Comparison of ENCODE assay signal across 16 cellular contexts in the genomic region with DNA sequence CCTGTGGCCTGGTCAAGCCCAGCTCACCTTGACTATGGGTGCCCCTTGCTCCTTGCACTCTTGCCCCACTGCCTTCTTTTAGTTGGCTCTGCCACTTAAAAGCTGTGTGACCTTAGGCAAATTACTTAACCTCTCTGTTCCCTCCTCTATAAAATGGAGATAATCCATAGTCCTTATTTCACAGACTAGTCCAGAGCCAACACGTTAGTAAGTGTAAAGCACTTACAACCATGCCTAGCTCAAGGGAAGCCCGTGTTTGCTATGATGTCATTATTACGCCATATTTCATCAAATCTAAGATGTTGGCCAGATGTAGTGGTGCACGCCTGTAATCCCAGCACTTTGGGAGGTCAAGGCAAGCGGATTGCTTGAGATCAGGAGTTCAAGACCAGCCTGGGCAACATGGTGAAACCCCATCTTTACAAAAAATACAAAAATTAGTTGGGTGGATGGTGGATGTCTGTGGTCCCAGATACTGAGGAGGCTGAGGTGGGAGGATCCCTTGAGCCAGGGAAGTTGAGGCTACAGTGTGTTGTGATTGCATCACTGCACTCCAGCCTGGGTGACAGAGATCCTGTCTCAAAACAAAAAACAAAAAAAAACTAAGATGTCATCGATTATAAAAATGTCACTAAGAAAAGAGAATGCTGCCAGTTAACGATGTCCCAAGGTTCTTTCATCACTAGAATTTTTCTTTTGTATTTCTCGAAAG. TPM values are rescaled to one million over a fixed set of nuclear protein-coding genes. Genes with fewer than 3 reads are reported as not detected.
A peak's percentile ranks its signal among the peaks of the same experiment; 100 is the strongest.
DNase-seq lines count a peak whose midpoint lies in the region; ATAC-seq, FAIRE-seq and TF ChIP-seq lines count a peak whose summit lies in the region.
"Had no signal": no experiment of that assay in that cellular context is flagged by ENCODE, and none has a peak within 500 bp of the region (broad histone marks: within the 10 kb centered on the region; RNA-seq: fewer than 3 reads in every experiment).

No MANE protein-coding gene starts in this region.

- 73% methylated on average over 8 of the region's 8 CpGs for WGBS in A549 (ENCODE audit: missing lambda C conversion rate)
- 70% methylated on average over 2 of the region's 8 CpGs; no CpG with 5 or more reads in 1 of the 2 experiments for WGBS in IMR-90 (ENCODE audit: extremely low coverage in 2 of 2, insufficient read length in 1 of 2), 2 experiments
- 86% methylated on average over 8 of the region's 8 CpGs; no CpG with 5 or more reads in 1 of the 2 experiments for WGBS in H1 (ENCODE audit: extremely low coverage in 1 of 2, insufficient coverage in 1 of 2, insufficient read length in 1 of 2, insufficient replicate concordance in 2 of 2, low coverage in 1 of 2, low lambda C conversion rate in 2 of 2, missing lambda C conversion rate in 1 of 2), 2 experiments

- intact Hi-C loops in IMR-90 (cut with micrococcal nuclease), result no loop called here

- ATAC-seq in A549 (no peak), IMR-90 (ENCODE audit: low read depth) (no peak), GM19467 (IDR thresholded peaks at IDR 0.05; ENCODE audit: unreplicated experiment) (no peak)
- ATAC-seq: right cardiac atrium; stimulated activated naive B cell treated with anti-CD40 and anti-IgM and Interleukin-4, amounts not matched to agents 10 μg/mL and 1 μg/mL and 100 μg/mL, for 72 hours had no signal

- peaks cover 9% of the 10 kb centered on the region; the same call in 1 of the 2 replicates for H3K27me3 ChIP-seq in IMR-90 (ENCODE audit: control insufficient read depth, insufficient read depth, low read length)
- peaks cover 0 to 2% (median 0%) of the 10 kb centered on the region in 4 experiments; a peak in 1 of 7 replicates for H3K27me3 ChIP-seq in H1 (replicated peaks in 1 of 4; ENCODE audit: control insufficient read depth in 3 of 4, extremely low read depth in 1 of 4, insufficient read depth in 3 of 4, low read length in 3 of 4)
- H3K27me3 ChIP-seq: BE2C, uterus had no signal

- TF ChIP-seq EP300 in A549 (IDR thresholded peaks at IDR 0.05) (no peak), H1 (IDR thresholded peaks at IDR 0.05; ENCODE audit: borderline replicate concordance in 1 of 2, low read depth in 2 of 2, low read length in 2 of 2) (no peak)

- no peak overlapping the region for H3K9ac ChIP-seq in IMR-90 (ENCODE audit: low read depth, low read length)
- H3K9ac ChIP-seq in H1 (replicated peaks in 1 of 4; ENCODE audit: extremely low read depth in 1 of 4, low read depth in 3 of 4, low read length in 3 of 4), result no peak overlapping the region

- no peak for TF ChIP-seq RAD21 in A549 (conservative IDR thresholded peaks at IDR 0.05 in 1 of 2, IDR thresholded peaks at IDR 0.05 in 1 of 2)
- no peak for TF ChIP-seq RAD21 in IMR-90 (IDR thresholded peaks at IDR 0.05; ENCODE audit: low read length)
- TF ChIP-seq RAD21 in H1 (IDR thresholded peaks at IDR 0.05 in 1 of 2, conservative IDR thresholded peaks at IDR 0.05 in 1 of 2; ENCODE audit: low read depth in 2 of 2, low read length in 2 of 2), result no peak

- H3K9me3 Mint-ChIP-seq in progenitor cell of endocrine pancreas (ENCODE audit: low read depth), result no peaks in the 10 kb centered on the region
- H3K9me3 Mint-ChIP-seq: nephron progenitor cell; stimulated activated naive B cell treated with anti-CD40 and anti-IgM and Interleukin-4, amounts not matched to agents 10 μg/mL and 1 μg/mL and 100 μg/mL, for 72 hours had no signal

- H3K23me2 ChIP-seq in H1 (ENCODE audit: low read depth, low read length), result peaks cover 11% of the 10 kb centered on the region; the same call in 1 of the 2 replicates

- no peak overlapping the region for H2BK12ac ChIP-seq in H1 (ENCODE audit: low read depth, low read length)

- H2AFZ ChIP-seq in IMR-90 (replicated peaks; ENCODE audit: low read length, poor library complexity), result no peak overlapping the region
- H2AFZ ChIP-seq in H1 (ENCODE audit: low read length), result no peak overlapping the region

- peaks cover 28% of the 10 kb centered on the region for H3K27me3 Mint-ChIP-seq in progenitor cell of endocrine pancreas
- H3K27me3 Mint-ChIP-seq: stimulated activated naive B cell treated with anti-CD40 and anti-IgM and Interleukin-4, amounts not matched to agents 10 μg/mL and 1 μg/mL and 100 μg/mL, for 72 hours had no signal

- peak overlapping the region in 1 of 2 experiments; percentile 32; a peak in 2 of 6 replicates for H3K27ac ChIP-seq in A549
- no peak overlapping the region for H3K27ac ChIP-seq in IMR-90 (ENCODE audit: insufficient read depth, low read length)
- no peak overlapping the region for H3K27ac ChIP-seq in H1 (ENCODE audit: low read depth, low read length)
- H3K27ac ChIP-seq: uterus had no signal

- no peak overlapping the region for H2BK120ac ChIP-seq in IMR-90 (ENCODE audit: low read depth, low read length)
- H2BK120ac ChIP-seq in H1 (replicated peaks; ENCODE audit: low read depth, low read length), result no peak overlapping the region

- CTCF ChIA-PET in A549 (lab: Yijun Ruan, JAX), result interaction anchor here (0.9 to 33.9 kb wide), 4 partner anchors 9 to 405 kb away, joined by 3 to 996 read pairs (median 152); a partner anchor contains a TSS
- CTCF ChIA-PET in IMR-90 (lab: Yijun Ruan, JAX), result no interaction called here
- CTCF ChIA-PET in H1 (lab: Charles Lee; ENCODE audit: partially characterized antibody), result interaction anchor here (0.6 to 37.6 kb wide), 6 partner anchors 12 to 83 kb away, joined by 3 to 614 read pairs (median 5); a partner anchor contains a TSS

- H4K5ac ChIP-seq in IMR-90 (ENCODE audit: low read depth, low read length) (no peak overlapping the region), H1 (ENCODE audit: insufficient read length, low read depth, low read length) (no peak overlapping the region)

- in situ Hi-C loops in IMR-90 (cut with MboI; ENCODE audit: low sequenced_read_pairs), result no loop called here

- H4K20me1 ChIP-seq in IMR-90 (ENCODE audit: insufficient read depth, low read length), result 0 out of 2 replicates have a peak, but pooled peaks cover 3% of the 10 kb centered on the region
- H4K20me1 ChIP-seq in H1 (replicated peaks in 1 of 2; ENCODE audit: control insufficient read depth in 1 of 2, insufficient read depth in 2 of 2, low read length in 2 of 2), result no peaks in the 10 kb centered on the region

- H3K27ac Mint-ChIP-seq in progenitor cell of endocrine pancreas, result no peak overlapping the region
- H3K27ac Mint-ChIP-seq: nephron progenitor cell had no signal

- H3K4me1 ChIP-seq in A549 (peaks cover 23% of the 10 kb centered on the region), IMR-90 (ENCODE audit: control insufficient read depth, insufficient read depth, low read length) (peaks cover 6% of the 10 kb centered on the region), H1 (replicated peaks in 1 of 4; ENCODE audit: control insufficient read depth in 3 of 4, insufficient read depth in 4 of 4, low read length in 3 of 4) (peaks cover 0 to 19% (median 13%) of the 10 kb centered on the region in 4 experiments; a peak in 6 of 7 replicates)
- H3K4me1 ChIP-seq: BE2C, uterus had no signal

- BruUV-seq in IMR-90 (replicated peaks; lab: Mats Ljungman, UMichigan), result no TSS peak

- H3K4me1 Mint-ChIP-seq in progenitor cell of endocrine pancreas (ENCODE audit: low read depth), result peaks cover 5% of the 10 kb centered on the region

- H3K4ac ChIP-seq in IMR-90 (ENCODE audit: low read depth, low read length), result no peak overlapping the region
- no peak overlapping the region for H3K4ac ChIP-seq in H1 (replicated peaks; ENCODE audit: insufficient read length, low read depth, low read length)

- POLR2A ChIA-PET in A549 (lab: Yijun Ruan, JAX) (interaction anchor here (1.9 kb wide), 1 partner anchor 20 kb away, joined by 13 read pairs; a partner anchor contains a TSS), IMR-90 (lab: Charles Lee; ENCODE audit: unreplicated experiment) (interaction anchor here (0.7 kb wide), 1 partner anchor 135 kb away, joined by 4 read pairs; no protein-coding TSS in a partner anchor), H1 (lab: Charles Lee; ENCODE audit: partially characterized antibody) (interaction anchor here (1.1 kb wide), 1 partner anchor 18 kb away, joined by 4 read pairs; no protein-coding TSS in a partner anchor)

- H3K9me3 ChIP-seq in A549 (no peaks in the 10 kb centered on the region), IMR-90 (ENCODE audit: control insufficient read depth, insufficient read depth, low read length) (no peaks in the 10 kb centered on the region), H1 (ENCODE audit: insufficient read depth in 2 of 2, low read depth in 1 of 2, low read length in 1 of 2) (no peaks in the 10 kb centered on the region)
- H3K9me3 ChIP-seq: BE2C, uterus had no signal

- H4K8ac ChIP-seq in IMR-90 (ENCODE audit: low read depth in 2 of 2, low read length in 2 of 2) (no peak overlapping the region), H1 (ENCODE audit: extremely low read depth, insufficient read depth, low read length) (no peak overlapping the region)

- no peak overlapping the region for H4K91ac ChIP-seq in IMR-90 (ENCODE audit: insufficient read depth, low read depth, low read length)
- no peak overlapping the region for H4K91ac ChIP-seq in H1 (replicated peaks; ENCODE audit: insufficient read length, low read length)

- H2AK9ac ChIP-seq in IMR-90 (replicated peaks; ENCODE audit: low read depth, low read length, poor library complexity), result no peak overlapping the region

- H2AK5ac ChIP-seq in IMR-90 (ENCODE audit: low read depth, low read length) (no peak overlapping the region; the same call in 1 of the 2 replicates), H1 (ENCODE audit: low read depth, low read length) (no peak overlapping the region)

- no peaks in the 10 kb centered on the region for H3K79me2 ChIP-seq in H1 (ENCODE audit: control insufficient read depth in 1 of 2, insufficient read depth in 2 of 2, low read length in 2 of 2)

- no peak for TF ChIP-seq POLR2A in A549 (IDR thresholded peaks at IDR 0.05; ENCODE audit: low read length)
- no peak for TF ChIP-seq POLR2A in IMR-90 (IDR thresholded peaks at IDR 0.05; ENCODE audit: low read depth, low read length)
- TF ChIP-seq POLR2A in H1 (IDR thresholded peaks at IDR 0.05; ENCODE audit: control extremely low read depth in 1 of 2, low read depth in 2 of 2, low read length in 2 of 2), result no peak

- H2BK15ac ChIP-seq in IMR-90 (ENCODE audit: low read depth, low read length) (no peak overlapping the region), H1 (ENCODE audit: low read length) (no peak overlapping the region)

- dilution Hi-C loops in IMR-90 (cut with HindIII; ENCODE audit: low sequenced_read_pairs, unreplicated experiment), result no loop called here

- no peak overlapping the region for H3K4me3 ChIP-seq in A549
- H3K4me3 ChIP-seq in IMR-90 (ENCODE audit: insufficient read depth, low read depth, low read length), result no peak overlapping the region
- no peak overlapping the region for H3K4me3 ChIP-seq in H1 (ENCODE audit: extremely low read depth in 1 of 4, insufficient read depth in 2 of 4, low read depth in 3 of 4, low read length in 4 of 4)
- H3K4me3 ChIP-seq: uterus had no signal

- H2BK20ac ChIP-seq in IMR-90 (ENCODE audit: low read depth, low read length) (no peak overlapping the region), H1 (ENCODE audit: low read length) (no peak overlapping the region)

- H3K9me1 ChIP-seq in IMR-90 (ENCODE audit: insufficient read depth, low read length), result peaks cover 3% of the 10 kb centered on the region; the same call in 1 of the 2 replicates

- H3K23ac ChIP-seq in IMR-90 (ENCODE audit: low read depth, low read length) (no peak overlapping the region), H1 (ENCODE audit: insufficient read length) (no peak overlapping the region)

- H3K36me3 ChIP-seq in IMR-90 (ENCODE audit: control insufficient read depth, insufficient read depth, low read length) (no peaks in the 10 kb centered on the region), H1 (ENCODE audit: control insufficient read depth in 2 of 4, insufficient read depth in 4 of 4, low read length in 3 of 4) (no peaks in the 10 kb centered on the region)
- H3K36me3 ChIP-seq: BE2C, uterus had no signal

- H3K56ac ChIP-seq in IMR-90 (ENCODE audit: extremely low read depth, insufficient read depth, low read length) (no peak overlapping the region), H1 (replicated peaks; ENCODE audit: insufficient read length, low read depth, low read length) (no peak overlapping the region)

- no peaks in the 10 kb centered on the region for H3K36me3 Mint-ChIP-seq in progenitor cell of endocrine pancreas (ENCODE audit: insufficient read depth)

- FAIRE-seq in A549 (lab: Jason Lieb, UNC) (no peak), H1 (lab: Jason Lieb, UNC) (no peak)

- H3K79me1 ChIP-seq in IMR-90 (ENCODE audit: low read depth in 1 of 2, low read length in 2 of 2) (no peaks in the 10 kb centered on the region), H1 (ENCODE audit: low read depth, low read length) (no peaks in the 10 kb centered on the region)

- no peak overlapping the region for H3K18ac ChIP-seq in IMR-90 (ENCODE audit: low read depth, low read length)
- no peak overlapping the region for H3K18ac ChIP-seq in H1 (ENCODE audit: extremely low read depth, low read length)

- DNase-seq in A549 (ENCODE audit: low read depth in 1 of 2, low spot score in 1 of 2) (no peak), IMR-90 (no peak), H1 (ENCODE audit: low read depth in 1 of 2, low spot score in 2 of 2) (no peak), AML-193 (lab: John Stamatoyannopoulos, UW) (no peak), progenitor cell of endocrine pancreas (ENCODE audit: low spot score, unreplicated experiment) (no peak)
- DNase-seq: BE2C; DMS79 treated with DMSO at 0.1 percent for 48 hours; MM.1S; NCI-H2107; nephron progenitor cell; Right ventricle myocardium superior; stimulated activated CD4-positive, alpha-beta T cell treated with anti-CD3 and anti-CD28 coated beads, Interleukin-4, amount 100 ng/mL, for 24 hours; stimulated activated naive B cell treated with anti-CD40 and anti-IgM and Interleukin-4, amounts not matched to agents 10 μg/mL and 1 μg/mL and 100 μg/mL, for 72 hours; uterus had no signal

- H3K4me3 Mint-ChIP-seq in progenitor cell of endocrine pancreas (ENCODE audit: low read depth), result no peak overlapping the region
- H3K4me3 Mint-ChIP-seq: nephron progenitor cell; stimulated activated naive B cell treated with anti-CD40 and anti-IgM and Interleukin-4, amounts not matched to agents 10 μg/mL and 1 μg/mL and 100 μg/mL, for 72 hours had no signal

- H3K4me2 ChIP-seq in A549, result no peak overlapping the region
- H3K4me2 ChIP-seq in IMR-90 (ENCODE audit: low read depth, low read length), result no peak overlapping the region
- H3K4me2 ChIP-seq in H1 (ENCODE audit: insufficient read depth in 1 of 2, low read depth in 2 of 2, low read length in 2 of 2), result no peak overlapping the region

- H3K14ac ChIP-seq in IMR-90 (replicated peaks; ENCODE audit: low read depth, low read length), result no peak overlapping the region
- no peak overlapping the region for H3K14ac ChIP-seq in H1 (ENCODE audit: insufficient read length)

- TF ChIP-seq CTCF in A549 (IDR thresholded peaks at IDR 0.05) (no peak), IMR-90 (conservative IDR thresholded peaks at IDR 0.05; ENCODE audit: low read depth, low read length) (no peak), H1 (IDR thresholded peaks at IDR 0.05; ENCODE audit: control extremely low read depth in 1 of 3, insufficient read depth in 1 of 3, low read depth in 1 of 3, low read length in 3 of 3) (no peak), progenitor cell of endocrine pancreas (IDR thresholded peaks at IDR 0.05; ENCODE audit: unreplicated experiment) (no peak)

- no peak overlapping the region for H2BK5ac ChIP-seq in IMR-90 (ENCODE audit: low read depth, low read length, poor library complexity, severe bottlenecking)
- no peak overlapping the region for H2BK5ac ChIP-seq in H1 (ENCODE audit: low read depth, low read length)

RNA-seq across cellular contexts. Expression of a gene that starts 2.3 kb away (rescaled TPM):
- polyA plus RNA-seq in A549 (2011; rRNA removed) (4.8 and 5.7 TPM in 2 replicates), A549 (2017; fragmentation: RNase III; extraction: RNeasy Plus Mini Kit Qiagen cat#74134 plus additional on column Dnase treatment) (8.8 to 10.3 TPM (median 9.7 TPM) in 3 replicates), IMR-90 (2012; rRNA removed) (2.5 and 3.1 TPM in 2 replicates), H1 (2011; rRNA removed) (5.9 and 7.9 TPM in 2 replicates)
- polyA plus RNA-seq in A549 (2012; cell fraction: cytosol; rRNA removed), result 9.6 and 10.2 TPM in 2 replicates
- polyA plus RNA-seq in A549 (2012; cell fraction: nucleus; rRNA removed), result 10.0 and 12.3 TPM in 2 replicates
- 1.4 and 1.8 TPM in 2 replicates for polyA minus RNA-seq in A549 (2011; rRNA and poly(A)+ RNA removed)
- total RNA-seq in IMR-90 (2012; rRNA removed) (1.3 and 1.7 TPM in 2 replicates), progenitor cell of endocrine pancreas (4.3 and 6.2 TPM in 2 replicates)
- 2.6 and 2.9 TPM in 2 replicates for polyA plus RNA-seq in IMR-90 (2012; cell fraction: cytosol; rRNA removed)
- polyA plus RNA-seq in IMR-90 (2012; cell fraction: nucleus; rRNA removed; ENCODE audit: low replicate concordance), result 2.4 and 3.8 TPM in 2 replicates
- total RNA-seq in H1 (2021; fragmentation: NEBNext Ultra II Directional; extraction: Animal tissue kit (Norgen Biotek cat#: 25700)), result 11.2 and 12.5 TPM in 2 replicates
- polyA plus RNA-seq in H1 (2011; cell fraction: cytosol; rRNA removed), result 10.0 TPM
- polyA plus RNA-seq in H1 (2011; cell fraction: nucleus; rRNA removed), result 36.8 TPM
- 12.4 to 18.6 TPM (median 15.8 TPM) in 4 replicates for polyA plus RNA-seq in H1 (2012, experiment 1 of 2)
- 5.3 TPM for polyA plus RNA-seq in H1 (2012, experiment 2 of 2)
- polyA plus RNA-seq in H1 (2013, experiment 1 of 2), result 7.4 TPM
- polyA plus RNA-seq in H1 (2013, experiment 2 of 2), result 6.3 TPM
- polyA minus RNA-seq in H1 (2011; rRNA and poly(A)+ RNA removed), result 1.1 and 1.8 TPM in 2 replicates
- 6.3 TPM for polyA minus RNA-seq in H1 (2011; cell fraction: cytosol; rRNA and poly(A)+ RNA removed)
- 5.4 TPM for polyA minus RNA-seq in H1 (2011; cell fraction: nucleus; rRNA and poly(A)+ RNA removed)

RNA-seq across cellular contexts. Expression of a gene that starts 19.8 kb away (rescaled TPM):
- 305 and 377 TPM in 2 replicates for polyA plus RNA-seq in A549 (2011; rRNA removed)
- 572 and 685 TPM in 2 replicates for polyA plus RNA-seq in A549 (2012; cell fraction: cytosol; rRNA removed)
- 250 and 325 TPM in 2 replicates for polyA plus RNA-seq in A549 (2012; cell fraction: nucleus; rRNA removed)
- polyA plus RNA-seq in A549 (2017; fragmentation: RNase III; extraction: RNeasy Plus Mini Kit Qiagen cat#74134 plus additional on column Dnase treatment), result 442 to 500 TPM (median 491 TPM) in 3 replicates
- 81.0 and 91.2 TPM in 2 replicates for polyA minus RNA-seq in A549 (2011; rRNA and poly(A)+ RNA removed)
- 120 and 160 TPM in 2 replicates for total RNA-seq in IMR-90 (2012; rRNA removed)
- 292 and 332 TPM in 2 replicates for polyA plus RNA-seq in IMR-90 (2012; rRNA removed)
- polyA plus RNA-seq in IMR-90 (2012; cell fraction: cytosol; rRNA removed), result 766 and 775 TPM in 2 replicates
- polyA plus RNA-seq in IMR-90 (2012; cell fraction: nucleus; rRNA removed; ENCODE audit: low replicate concordance), result 159 and 265 TPM in 2 replicates
- total RNA-seq in H1 (2021; fragmentation: NEBNext Ultra II Directional; extraction: Animal tissue kit (Norgen Biotek cat#: 25700)), result 201 and 225 TPM in 2 replicates
- 582 and 631 TPM in 2 replicates for polyA plus RNA-seq in H1 (2011; rRNA removed)
- polyA plus RNA-seq in H1 (2011; cell fraction: cytosol; rRNA removed), result 623 TPM
- 281 TPM for polyA plus RNA-seq in H1 (2011; cell fraction: nucleus; rRNA removed)
- 323 to 414 TPM (median 375 TPM) in 4 replicates for polyA plus RNA-seq in H1 (2012, experiment 1 of 2)
- polyA plus RNA-seq in H1 (2012, experiment 2 of 2), result 341 TPM
- polyA plus RNA-seq in H1 (2013, experiment 1 of 2), result 135 TPM
- polyA plus RNA-seq in H1 (2013, experiment 2 of 2), result 134 TPM
- polyA minus RNA-seq in H1 (2011; rRNA and poly(A)+ RNA removed), result 60.4 and 79.8 TPM in 2 replicates
- polyA minus RNA-seq in H1 (2011; cell fraction: cytosol; rRNA and poly(A)+ RNA removed), result 77.1 TPM
- polyA minus RNA-seq in H1 (2011; cell fraction: nucleus; rRNA and poly(A)+ RNA removed), result 54.4 TPM
- 157 and 171 TPM in 2 replicates for total RNA-seq in progenitor cell of endocrine pancreas

RNA-seq across cellular contexts. Expression of a gene that starts 20.3 kb away (rescaled TPM):
- polyA plus RNA-seq in A549 (2011; rRNA removed) (305 and 363 TPM in 2 replicates), A549 (2017; fragmentation: RNase III; extraction: RNeasy Plus Mini Kit Qiagen cat#74134 plus additional on column Dnase treatment) (424 to 447 TPM (median 440 TPM) in 3 replicates), IMR-90 (2012; rRNA removed) (173 and 206 TPM in 2 replicates), H1 (2011; rRNA removed) (650 and 707 TPM in 2 replicates)
- polyA plus RNA-seq in A549 (2012; cell fraction: cytosol; rRNA removed), result 405 and 507 TPM in 2 replicates
- 233 and 467 TPM in 2 replicates for polyA plus RNA-seq in A549 (2012; cell fraction: nucleus; rRNA removed)
- 74.2 and 84.5 TPM in 2 replicates for polyA minus RNA-seq in A549 (2011; rRNA and poly(A)+ RNA removed)
- total RNA-seq in IMR-90 (2012; rRNA removed) (202 and 206 TPM in 2 replicates), progenitor cell of endocrine pancreas (137 and 149 TPM in 2 replicates)
- 669 and 1,019 TPM in 2 replicates for polyA plus RNA-seq in IMR-90 (2012; cell fraction: cytosol; rRNA removed)
- 158 and 162 TPM in 2 replicates for polyA plus RNA-seq in IMR-90 (2012; cell fraction: nucleus; rRNA removed; ENCODE audit: low replicate concordance)
- 300 and 326 TPM in 2 replicates for total RNA-seq in H1 (2021; fragmentation: NEBNext Ultra II Directional; extraction: Animal tissue kit (Norgen Biotek cat#: 25700))
- 604 TPM for polyA plus RNA-seq in H1 (2011; cell fraction: cytosol; rRNA removed)
- 183 TPM for polyA plus RNA-seq in H1 (2011; cell fraction: nucleus; rRNA removed)
- polyA plus RNA-seq in H1 (2012, experiment 1 of 2), result 380 to 473 TPM (median 438 TPM) in 4 replicates
- polyA plus RNA-seq in H1 (2012, experiment 2 of 2), result 1,230 TPM
- 542 TPM for polyA plus RNA-seq in H1 (2013, experiment 1 of 2)
- polyA plus RNA-seq in H1 (2013, experiment 2 of 2), result 524 TPM
- 31.9 and 44.7 TPM in 2 replicates for polyA minus RNA-seq in H1 (2011; rRNA and poly(A)+ RNA removed)
- polyA minus RNA-seq in H1 (2011; cell fraction: cytosol; rRNA and poly(A)+ RNA removed), result 101 TPM
- 54.3 TPM for polyA minus RNA-seq in H1 (2011; cell fraction: nucleus; rRNA and poly(A)+ RNA removed)

RNA-seq across cellular contexts. Expression of a gene that starts 21.3 kb away (rescaled TPM):
- polyA plus RNA-seq in A549 (2011; rRNA removed) (19.1 and 21.4 TPM in 2 replicates), A549 (2017; fragmentation: RNase III; extraction: RNeasy Plus Mini Kit Qiagen cat#74134 plus additional on column Dnase treatment) (34.5 to 40.4 TPM (median 35.9 TPM) in 3 replicates), IMR-90 (2012; rRNA removed) (38.8 and 46.7 TPM in 2 replicates), H1 (2011; rRNA removed) (8.2 and 12.1 TPM in 2 replicates)
- polyA plus RNA-seq in A549 (2012; cell fraction: cytosol; rRNA removed), result 39.3 and 53.0 TPM in 2 replicates
- 69.4 and 106 TPM in 2 replicates for polyA plus RNA-seq in A549 (2012; cell fraction: nucleus; rRNA removed)
- polyA minus RNA-seq in A549 (2011; rRNA and poly(A)+ RNA removed), result 29.3 and 30.1 TPM in 2 replicates
- total RNA-seq in IMR-90 (2012; rRNA removed) (43.3 and 52.9 TPM in 2 replicates), progenitor cell of endocrine pancreas (18.6 and 18.7 TPM in 2 replicates)
- polyA plus RNA-seq in IMR-90 (2012; cell fraction: cytosol; rRNA removed), result 36.4 and 60.6 TPM in 2 replicates
- polyA plus RNA-seq in IMR-90 (2012; cell fraction: nucleus; rRNA removed; ENCODE audit: low replicate concordance), result 52.0 and 125 TPM in 2 replicates
- total RNA-seq in H1 (2021; fragmentation: NEBNext Ultra II Directional; extraction: Animal tissue kit (Norgen Biotek cat#: 25700)), result 12.6 and 13.2 TPM in 2 replicates
- 11.5 TPM for polyA plus RNA-seq in H1 (2011; cell fraction: cytosol; rRNA removed)
- polyA plus RNA-seq in H1 (2011; cell fraction: nucleus; rRNA removed), result 27.8 TPM
- 8.5 to 14.4 TPM (median 12.2 TPM) in 4 replicates for polyA plus RNA-seq in H1 (2012, experiment 1 of 2)
- 7.6 TPM for polyA plus RNA-seq in H1 (2012, experiment 2 of 2)
- polyA plus RNA-seq in H1 (2013, experiment 1 of 2), result 5.0 TPM
- polyA plus RNA-seq in H1 (2013, experiment 2 of 2), result 5.5 TPM
- polyA minus RNA-seq in H1 (2011; rRNA and poly(A)+ RNA removed), result 8.6 and 9.0 TPM in 2 replicates
- 12.0 TPM for polyA minus RNA-seq in H1 (2011; cell fraction: cytosol; rRNA and poly(A)+ RNA removed)
- polyA minus RNA-seq in H1 (2011; cell fraction: nucleus; rRNA and poly(A)+ RNA removed), result 17.0 TPM

RNA-seq across cellular contexts. Expression of a gene that starts 32.4 kb away (rescaled TPM):
- polyA plus RNA-seq in A549 (2011; rRNA removed) (13.9 and 15.2 TPM in 2 replicates), A549 (2017; fragmentation: RNase III; extraction: RNeasy Plus Mini Kit Qiagen cat#74134 plus additional on column Dnase treatment) (30.9 to 35.5 TPM (median 33.5 TPM) in 3 replicates), IMR-90 (2012; rRNA removed) (15.0 and 15.8 TPM in 2 replicates), H1 (2011; rRNA removed) (18.2 and 20.9 TPM in 2 replicates)
- 30.4 and 39.1 TPM in 2 replicates for polyA plus RNA-seq in A549 (2012; cell fraction: cytosol; rRNA removed)
- 43.3 and 53.6 TPM in 2 replicates for polyA plus RNA-seq in A549 (2012; cell fraction: nucleus; rRNA removed)
- polyA minus RNA-seq in A549 (2011; rRNA and poly(A)+ RNA removed), result 11.4 and 19.0 TPM in 2 replicates
- total RNA-seq in IMR-90 (2012; rRNA removed) (10.2 and 10.3 TPM in 2 replicates), progenitor cell of endocrine pancreas (28.1 and 31.4 TPM in 2 replicates)
- 18.8 and 20.4 TPM in 2 replicates for polyA plus RNA-seq in IMR-90 (2012; cell fraction: cytosol; rRNA removed)
- polyA plus RNA-seq in IMR-90 (2012; cell fraction: nucleus; rRNA removed; ENCODE audit: low replicate concordance), result 16.3 and 44.0 TPM in 2 replicates
- 36.1 and 37.0 TPM in 2 replicates for total RNA-seq in H1 (2021; fragmentation: NEBNext Ultra II Directional; extraction: Animal tissue kit (Norgen Biotek cat#: 25700))
- polyA plus RNA-seq in H1 (2011; cell fraction: cytosol; rRNA removed), result 24.8 TPM
- 29.9 TPM for polyA plus RNA-seq in H1 (2011; cell fraction: nucleus; rRNA removed)
- 24.8 to 32.6 TPM (median 31.0 TPM) in 4 replicates for polyA plus RNA-seq in H1 (2012, experiment 1 of 2)
- polyA plus RNA-seq in H1 (2012, experiment 2 of 2), result 28.6 TPM
- 13.1 TPM for polyA plus RNA-seq in H1 (2013, experiment 1 of 2)
- polyA plus RNA-seq in H1 (2013, experiment 2 of 2), result 13.3 TPM
- 9.2 and 9.3 TPM in 2 replicates for polyA minus RNA-seq in H1 (2011; rRNA and poly(A)+ RNA removed)
- polyA minus RNA-seq in H1 (2011; cell fraction: cytosol; rRNA and poly(A)+ RNA removed), result 19.5 TPM
- polyA minus RNA-seq in H1 (2011; cell fraction: nucleus; rRNA and poly(A)+ RNA removed), result 13.9 TPM
